10 cellular contexts compared by ENCODE assay signal in genomic region chr6:34658605-34659218, GRCh38. TPM values are rescaled to one million over a fixed set of nuclear protein-coding genes. Genes with fewer than 3 reads are reported as not detected.
DNase-seq lines count a peak whose midpoint lies in the region; TF ChIP-seq lines count a peak whose summit lies in the region.
"Had no signal": no experiment of that assay in that cellular context is flagged by ENCODE, and none has a peak within 500 bp of the region (broad histone marks: within the 10 kb centered on the region; RNA-seq: fewer than 3 reads in every experiment).

No MANE protein-coding gene starts in this region.

- in situ Hi-C loops in mammary epithelial cell (cut with MboI; ENCODE audit: low sequenced_read_pairs in 2 of 2): loop anchor here in 1 of 2 donors (5.0 kb wide), 1 partner anchor 99 kb away; the partner anchor contains the start of gene SNRPC

- WGBS in mammary epithelial cell (ENCODE audit: low coverage, missing lambda C conversion rate): 75% methylated on average over 6 of the region's 6 CpGs
- WGBS in smooth muscle cell (ENCODE audit: low lambda C conversion rate): 95% methylated on average over 6 of the region's 6 CpGs

- H3K9me3 Mint-ChIP-seq in activated CD4-positive, alpha-beta T cell treated with anti-CD3 and anti-CD28 coated beads, Interleukin-2, amount 10 ng/mL, durations not matched to agents 24 days and 14 days: peaks cover 2% of the 10 kb centered on the region

- H3K27me3 Mint-ChIP-seq in activated CD4-positive, alpha-beta T cell treated with anti-CD3 and anti-CD28 coated beads, Interleukin-2, amount 10 ng/mL, durations not matched to agents 24 days and 14 days: no peaks in the 10 kb centered on the region

- H3K79me2 ChIP-seq in mammary epithelial cell (ENCODE audit: insufficient read depth, low read length): peaks cover 92% of the 10 kb centered on the region
- peaks cover 68% of the 10 kb centered on the region for H3K79me2 ChIP-seq in smooth muscle cell (ENCODE audit: low read depth)

- H3K9me3 ChIP-seq in mammary epithelial cell (replicated peaks; ENCODE audit: insufficient read depth, low read length): no peaks in the 10 kb centered on the region
- no peaks in the 10 kb centered on the region for H3K9me3 ChIP-seq in smooth muscle cell (replicated peaks; ENCODE audit: low read depth)

- H3F3A ChIP-seq in smooth muscle cell (ENCODE audit: low read depth): peaks cover 41% of the 10 kb centered on the region

- BruUV-seq in mammary epithelial cell (replicated peaks; lab: Mats Ljungman, UMichigan): TSS peak; percentile 70

- H3K9ac ChIP-seq in mammary epithelial cell (ENCODE audit: insufficient read depth, low read length) (no peak overlapping the region), smooth muscle cell (ENCODE audit: low read depth) (no peak overlapping the region)

- peak overlapping the region; percentile 11 for H3K27ac Mint-ChIP-seq in activated CD4-positive, alpha-beta T cell treated with anti-CD3 and anti-CD28 coated beads, Interleukin-2, amount 10 ng/mL, durations not matched to agents 24 days and 14 days

- H2AFZ ChIP-seq in mammary epithelial cell (ENCODE audit: low read depth, low read length) (no peak overlapping the region), smooth muscle cell (ENCODE audit: low read depth) (no peak overlapping the region)

- H3K4me1 Mint-ChIP-seq in activated CD4-positive, alpha-beta T cell treated with anti-CD3 and anti-CD28 coated beads, Interleukin-2, amount 10 ng/mL, durations not matched to agents 24 days and 14 days: peaks cover 41% of the 10 kb centered on the region

- dilution Hi-C loops in mammary epithelial cell (cut with HindIII; ENCODE audit: low sequenced_read_pairs): loop anchor here (5.0 kb wide), 1 partner anchor 89 kb away; no protein-coding TSS in a partner anchor

- intact Hi-C loops in activated CD4-positive, alpha-beta T cell treated with anti-CD3 and anti-CD28 coated beads, Interleukin-2, amount 10 ng/mL, durations not matched to agents 24 days and 14 days (cut with micrococcal nuclease): loop anchor here (10.0 kb wide), 1 partner anchor 414 kb away; the partner anchor contains the start of gene SMIM29
- intact Hi-C loops in mammary epithelial cell (cut with micrococcal nuclease): loop anchor here (10.0 kb wide), 1 partner anchor 96 kb away; the partner anchor contains the start of gene SNRPC

- DNase-seq in activated CD4-positive, alpha-beta T cell treated with anti-CD3 and anti-CD28 coated beads, Interleukin-2, amount 10 ng/mL, durations not matched to agents 24 days and 14 days: no peak
- DNase-seq in activated CD4-positive, alpha-beta T cell treated with anti-CD3 and anti-CD28 coated beads, Interleukin-2, amount 50 U/mL, for 48 hours: no peak
- peak; percentile 3 for DNase-seq in NCI-H2081 treated with DMSO at 0.1 percent for 48 hours (lab: John Stamatoyannopoulos, UW)
- no peak for DNase-seq in mammary epithelial cell
- DNase-seq in smooth muscle cell (lab: John Stamatoyannopoulos, UW; ENCODE audit: unreplicated experiment): no peak
- no peak for DNase-seq in HUDEP-2 (lab: John Stamatoyannopoulos, UW; ENCODE audit: unreplicated experiment in 76 of 76)
- DNase-seq in middle frontal gyrus (ENCODE audit: extremely low spot score, low spot score): no peak
- DNase-seq in activated CD4-positive, CD25-positive, alpha-beta regulatory T cell (lab: John Stamatoyannopoulos, UW): no peak
- DNase-seq: central memory CD4-positive, alpha-beta T cell; NCI-H82 had no signal

- no peak for TF ChIP-seq CTCF in mammary epithelial cell (conservative IDR thresholded peaks at IDR 0.05 in 1 of 2, IDR thresholded peaks at IDR 0.05 in 1 of 2; ENCODE audit: extremely low read depth in 1 of 2, insufficient read depth in 1 of 2, low read depth in 1 of 2, low read length in 2 of 2)
- no peak for TF ChIP-seq CTCF in smooth muscle cell (IDR thresholded peaks at IDR 0.05; ENCODE audit: borderline replicate concordance, insufficient read depth, poor library complexity, severe bottlenecking)

- H3K4me3 Mint-ChIP-seq in activated CD4-positive, alpha-beta T cell treated with anti-CD3 and anti-CD28 coated beads, Interleukin-2, amount 10 ng/mL, durations not matched to agents 24 days and 14 days: no peak overlapping the region

- peaks cover 13% of the 10 kb centered on the region for H3K4me1 ChIP-seq in mammary epithelial cell (ENCODE audit: insufficient read depth, low read length)
- peaks cover 7% of the 10 kb centered on the region for H3K4me1 ChIP-seq in smooth muscle cell (ENCODE audit: low read depth)

- H3K36me3 ChIP-seq in mammary epithelial cell (ENCODE audit: insufficient read depth, low read length) (no peaks in the 10 kb centered on the region), smooth muscle cell (ENCODE audit: low read depth) (no peaks in the 10 kb centered on the region)

- no peaks in the 10 kb centered on the region for H3K27me3 ChIP-seq in mammary epithelial cell (ENCODE audit: insufficient read depth, low read length)
- no peaks in the 10 kb centered on the region for H3K27me3 ChIP-seq in smooth muscle cell (ENCODE audit: low read depth)

- H3K27ac ChIP-seq in mammary epithelial cell (ENCODE audit: insufficient read depth, low read depth, low read length): no peak overlapping the region
- peak overlapping the region; percentile 88 for H3K27ac ChIP-seq in smooth muscle cell (ENCODE audit: low read depth)

- H4K20me1 ChIP-seq in mammary epithelial cell (ENCODE audit: insufficient read depth, low read length) (no peaks in the 10 kb centered on the region), smooth muscle cell (ENCODE audit: low read depth) (peaks cover 63% of the 10 kb centered on the region)

- H3K36me3 Mint-ChIP-seq in activated CD4-positive, alpha-beta T cell treated with anti-CD3 and anti-CD28 coated beads, Interleukin-2, amount 10 ng/mL, durations not matched to agents 24 days and 14 days (ENCODE audit: low read depth): peaks cover 16% of the 10 kb centered on the region

- CTCF ChIA-PET in mammary epithelial cell (lab: Charles Lee; ENCODE audit: low non-redundant PET): interaction anchor here (0.7 kb wide), 1 partner anchor 19 kb away, joined by 19 read pairs; no protein-coding TSS in a partner anchor

- H3K4me3 ChIP-seq in mammary epithelial cell (replicated peaks in 1 of 3; ENCODE audit: insufficient read depth in 1 of 3, low read depth in 2 of 3, low read length in 3 of 3): no peak overlapping the region
- H3K4me3 ChIP-seq in smooth muscle cell: no peak overlapping the region

- H3K4me2 ChIP-seq in mammary epithelial cell (ENCODE audit: insufficient read depth, low read depth, low read length): no peak overlapping the region
- no peak overlapping the region for H3K4me2 ChIP-seq in smooth muscle cell

RNA-seq across cellular contexts. Expression of gene ILRUN, which starts 37.9 kb away (rescaled TPM):
- 65.4 and 67.2 TPM in 2 replicates for total RNA-seq in activated CD4-positive, alpha-beta T cell treated with anti-CD3 and anti-CD28 coated beads, Interleukin-2, amount 10 ng/mL, durations not matched to agents 24 days and 14 days
- total RNA-seq in mammary epithelial cell (10 to 100 TPM; 40.0 to 67.3 TPM), smooth muscle cell (23.9 and 24.5 TPM in 2 replicates)
- polyA plus RNA-seq in mammary epithelial cell (38.9 TPM), smooth muscle cell (7.5 and 9.0 TPM in 2 replicates)
- polyA minus RNA-seq in mammary epithelial cell: 84.7 TPM
